Comparison of ENCODE assay signal across 13 cellular contexts in genomic region chr2:217071416-217071815, GRCh38.
"Had no signal": no experiment of that assay in that cellular context is flagged by ENCODE, and none has a peak within 500 bp of the region (broad histone marks: within the 10 kb centered on the region; RNA-seq: fewer than 3 reads in every experiment).

No MANE protein-coding gene starts in this region.

- H3K9me3 ChIP-seq: mucosa of descending colon, pancreas, thoracic aorta had no signal

- H3K4me3 ChIP-seq: cardiac muscle cell, mucosa of descending colon, pancreas, thoracic aorta had no signal

- H3K27ac ChIP-seq: cardiac muscle cell, pancreas, thoracic aorta had no signal

- H3K36me3 Mint-ChIP-seq: naive thymus-derived CD4-positive, alpha-beta T cell; stimulated activated effector memory CD8-positive, alpha-beta T cell treated with anti-CD3 and anti-CD28 coated beads, Interleukin-12 subunit alpha, Interleukin-12 subunit beta, amount 100 ng/mL, for 72 hours had no signal

- H3K36me3 ChIP-seq: cardiac muscle cell, pancreas, thoracic aorta had no signal

- H3K4me3 Mint-ChIP-seq: activated naive CD4-positive, alpha-beta T cell treated with anti-CD3 and anti-CD28 coated beads for 36 hours; activated naive CD8-positive, alpha-beta T cell treated with anti-CD3 and anti-CD28 coated beads, Interleukin-2, amount 50 U/mL, for 24 hours; naive thymus-derived CD4-positive, alpha-beta T cell; stimulated activated effector memory CD8-positive, alpha-beta T cell treated with anti-CD3 and anti-CD28 coated beads, Interleukin-12 subunit alpha, Interleukin-12 subunit beta, amount 100 ng/mL, for 72 hours had no signal

- DNase-seq: activated CD4-positive, CD25-positive, alpha-beta regulatory T cell treated with anti-CD3 and anti-CD28 coated beads, Interleukin-2, amount 50 U/mL, for 72 hours; activated naive CD4-positive, alpha-beta T cell treated with anti-CD3 and anti-CD28 coated beads for 36 hours; activated naive CD8-positive, alpha-beta T cell treated with anti-CD3 and anti-CD28 coated beads, Interleukin-2, amount 50 U/mL, for 24 hours; activated T-cell treated with anti-CD3 and anti-CD28 coated beads, Interleukin-2, amount 50 U/mL, for 1 hour; head of caudate nucleus; mammary epithelial cell; mucosa of descending colon; naive thymus-derived CD4-positive, alpha-beta T cell; pancreas had no signal

- H3K27ac Mint-ChIP-seq: activated naive CD4-positive, alpha-beta T cell treated with anti-CD3 and anti-CD28 coated beads for 36 hours; activated naive CD8-positive, alpha-beta T cell treated with anti-CD3 and anti-CD28 coated beads, Interleukin-2, amount 50 U/mL, for 24 hours; activated T-helper 2 cell treated with anti-CD3 and anti-CD28 coated beads, Interferon-gamma antibody, Interleukin-2, Interleukin-4, amounts not matched to agents 10 μg/mL and 5 μg/mL and 100 μg/mL, durations not matched to agents 14 hours and 24 hours and 36 hours; stimulated activated effector memory CD8-positive, alpha-beta T cell treated with anti-CD3 and anti-CD28 coated beads, Interleukin-12 subunit alpha, Interleukin-12 subunit beta, amount 100 ng/mL, for 72 hours had no signal

- H3K4me1 Mint-ChIP-seq: naive thymus-derived CD4-positive, alpha-beta T cell; stimulated activated effector memory CD8-positive, alpha-beta T cell treated with anti-CD3 and anti-CD28 coated beads, Interleukin-12 subunit alpha, Interleukin-12 subunit beta, amount 100 ng/mL, for 72 hours had no signal

- H3K4me1 ChIP-seq: pancreas had no signal

- H3K9me3 Mint-ChIP-seq: activated naive CD4-positive, alpha-beta T cell treated with anti-CD3 and anti-CD28 coated beads for 36 hours; activated T-helper 2 cell treated with anti-CD3 and anti-CD28 coated beads, Interferon-gamma antibody, Interleukin-2, Interleukin-4, amounts not matched to agents 10 μg/mL and 5 μg/mL and 100 μg/mL, durations not matched to agents 14 hours and 24 hours and 36 hours had no signal

- ATAC-seq: activated naive CD8-positive, alpha-beta T cell treated with anti-CD3 and anti-CD28 coated beads, Interleukin-2, amount 50 U/mL, for 24 hours; mucosa of descending colon; naive thymus-derived CD4-positive, alpha-beta T cell; stimulated activated effector memory CD8-positive, alpha-beta T cell treated with anti-CD3 and anti-CD28 coated beads, Interleukin-12 subunit alpha, Interleukin-12 subunit beta, amount 100 ng/mL, for 72 hours had no signal

- H3K27me3 ChIP-seq: cardiac muscle cell had no signal
